Comparison of ENCODE assay signal across 9 cellular contexts in genomic region chr3:15804553-15805095, GRCh38. TPM values are rescaled to one million over a fixed set of nuclear protein-coding genes. Genes with fewer than 3 reads are reported as not detected.
DNase-seq lines count a peak whose midpoint lies in the region; ATAC-seq and TF ChIP-seq lines count a peak whose summit lies in the region.
"Had no signal": no experiment of that assay in that cellular context is flagged by ENCODE, and none has a peak within 500 bp of the region (broad histone marks: within the 10 kb centered on the region; RNA-seq: fewer than 3 reads in every experiment).

No MANE protein-coding gene starts in this region.

- H3K4me1 Mint-ChIP-seq in activated CD8-positive, alpha-beta T cell treated with anti-CD3 and anti-CD28 coated beads, Interleukin-2, amount 10 ng/mL, durations not matched to agents 7 days and 5 days (ENCODE audit: low read depth) = peaks cover 67% of the 10 kb centered on the region
- peaks cover 78% of the 10 kb centered on the region for H3K4me1 Mint-ChIP-seq in stimulated activated effector memory CD8-positive, alpha-beta T cell treated with anti-CD3 and anti-CD28 coated beads, Interleukin-12 subunit alpha, Interleukin-12 subunit beta, amount 100 ng/mL, for 72 hours

- H3K4me1 ChIP-seq in esophagus squamous epithelium (peaks cover 0 to 23% (median 3%) of the 10 kb centered on the region in 3 donors), spleen (peaks cover 0 to 70% (median 39%) of the 10 kb centered on the region in 6 donors)

- ATAC-seq in activated CD4-positive, CD25-positive, alpha-beta regulatory T cell treated with anti-CD3 and anti-CD28 coated beads, Interleukin-2, amount 50 U/mL, for 24 hours = peak; percentile 25 to 35
- ATAC-seq in HG03097 (IDR thresholded peaks at IDR 0.05; ENCODE audit: low FRiP score, unreplicated experiment) = peak; percentile 43
- peak; percentile 52 for ATAC-seq in activated CD8-positive, alpha-beta T cell treated with anti-CD3 and anti-CD28 coated beads, Interleukin-2, amount 10 ng/mL, durations not matched to agents 7 days and 5 days
- peak; percentile 87 for ATAC-seq in stimulated activated effector memory CD8-positive, alpha-beta T cell treated with anti-CD3 and anti-CD28 coated beads, Interleukin-12 subunit alpha, Interleukin-12 subunit beta, amount 100 ng/mL, for 72 hours

- CTCF ChIA-PET in activated CD8-positive, alpha-beta T cell treated with anti-CD3 and anti-CD28 coated beads, Interleukin-2, amount 10 ng/mL, durations not matched to agents 7 days and 5 days (lab: Charles Lee) = interaction anchor here (8.0 to 9.7 kb wide), 2 partner anchors 6 to 173 kb away, joined by 72 to 207 read pairs; partner anchors contain the start of gene ANKRD28

- H3K9me3 ChIP-seq in esophagus squamous epithelium = no peaks in the 10 kb centered on the region
- no peaks in the 10 kb centered on the region for H3K9me3 ChIP-seq in spleen

- no peak for TF ChIP-seq POLR2A in esophagus squamous epithelium (IDR thresholded peaks at IDR 0.05)
- no peak for TF ChIP-seq POLR2A in spleen (IDR thresholded peaks at IDR 0.05)

- H3K27ac ChIP-seq in esophagus squamous epithelium (no peak overlapping the region), coronary artery (no peak overlapping the region), spleen (peak overlapping the region in 1 of 8 donors; percentile 55)

- intact Hi-C loops in esophagus squamous epithelium (cut with DNase I) = no loop called here
- intact Hi-C loops in spleen (cut with DNase I; ENCODE audit: low total_unique reads) = no loop called here

- no peaks in the 10 kb centered on the region for H3K27me3 Mint-ChIP-seq in activated CD8-positive, alpha-beta T cell treated with anti-CD3 and anti-CD28 coated beads, Interleukin-2, amount 10 ng/mL, durations not matched to agents 7 days and 5 days (ENCODE audit: low read depth)

- no peaks in the 10 kb centered on the region for H3K9me3 Mint-ChIP-seq in activated CD8-positive, alpha-beta T cell treated with anti-CD3 and anti-CD28 coated beads, Interleukin-2, amount 10 ng/mL, durations not matched to agents 7 days and 5 days (ENCODE audit: insufficient read depth)
- H3K9me3 Mint-ChIP-seq in stimulated activated effector memory CD8-positive, alpha-beta T cell treated with anti-CD3 and anti-CD28 coated beads, Interleukin-12 subunit alpha, Interleukin-12 subunit beta, amount 100 ng/mL, for 72 hours = peaks cover 5% of the 10 kb centered on the region

- TF ChIP-seq CTCF in esophagus squamous epithelium (IDR thresholded peaks at IDR 0.05) (no peak), coronary artery (IDR thresholded peaks at IDR 0.05) (no peak), spleen (IDR thresholded peaks at IDR 0.05 in 8 of 11, conservative IDR thresholded peaks at IDR 0.05 in 3 of 11) (no peak)

- DNase-seq in activated CD4-positive, CD25-positive, alpha-beta regulatory T cell treated with anti-CD3 and anti-CD28 coated beads, Interleukin-2, amount 50 U/mL, for 72 hours = no peak
- peak; percentile 49 for DNase-seq in activated CD8-positive, alpha-beta T cell treated with anti-CD3 and anti-CD28 coated beads, Interleukin-2, amount 10 ng/mL, durations not matched to agents 7 days and 5 days
- no peak for DNase-seq in stimulated activated effector memory CD8-positive, alpha-beta T cell treated with anti-CD3 and anti-CD28 coated beads, Interleukin-12 subunit alpha, Interleukin-12 subunit beta, amount 100 ng/mL, for 72 hours (ENCODE audit: low spot score in 2 of 2)
- DNase-seq in esophagus squamous epithelium (lab: John Stamatoyannopoulos, UW) (no peak), coronary artery (ENCODE audit: low spot score) (no peak), spleen (no peak)
- DNase-seq: activated naive CD4-positive, alpha-beta T cell treated with anti-CD3 and anti-CD28 coated beads, Interleukin-2, amount 50 U/mL, for 16 hours had no signal

- peak overlapping the region; percentile 27 for H3K27ac Mint-ChIP-seq in activated CD8-positive, alpha-beta T cell treated with anti-CD3 and anti-CD28 coated beads, Interleukin-2, amount 10 ng/mL, durations not matched to agents 7 days and 5 days
- peak overlapping the region; percentile 66 for H3K27ac Mint-ChIP-seq in stimulated activated effector memory CD8-positive, alpha-beta T cell treated with anti-CD3 and anti-CD28 coated beads, Interleukin-12 subunit alpha, Interleukin-12 subunit beta, amount 100 ng/mL, for 72 hours

- H3K4me3 Mint-ChIP-seq in activated CD8-positive, alpha-beta T cell treated with anti-CD3 and anti-CD28 coated beads, Interleukin-2, amount 10 ng/mL, durations not matched to agents 7 days and 5 days = no peak overlapping the region
- peak overlapping the region; percentile 9 for H3K4me3 Mint-ChIP-seq in stimulated activated effector memory CD8-positive, alpha-beta T cell treated with anti-CD3 and anti-CD28 coated beads, Interleukin-12 subunit alpha, Interleukin-12 subunit beta, amount 100 ng/mL, for 72 hours

- H3K36me3 ChIP-seq in esophagus squamous epithelium (no peaks in the 10 kb centered on the region), spleen (no peaks in the 10 kb centered on the region)

- peaks cover 6% of the 10 kb centered on the region for H3K36me3 Mint-ChIP-seq in activated CD8-positive, alpha-beta T cell treated with anti-CD3 and anti-CD28 coated beads, Interleukin-2, amount 10 ng/mL, durations not matched to agents 7 days and 5 days (ENCODE audit: low read depth)
- peaks cover 6% of the 10 kb centered on the region for H3K36me3 Mint-ChIP-seq in stimulated activated effector memory CD8-positive, alpha-beta T cell treated with anti-CD3 and anti-CD28 coated beads, Interleukin-12 subunit alpha, Interleukin-12 subunit beta, amount 100 ng/mL, for 72 hours

- H3K27me3 ChIP-seq in esophagus squamous epithelium = no peaks in the 10 kb centered on the region
- H3K27me3 ChIP-seq in spleen (replicated peaks in 1 of 7) = no peaks in the 10 kb centered on the region

- WGBS in esophagus squamous epithelium, 2 donors = 85 to 87% methylated on average over 4 of the region's 4 CpGs
- 75 to 85% (median 80%) methylated on average over 4 of the region's 4 CpGs for WGBS in spleen, 5 donors

- H3K4me3 ChIP-seq in esophagus squamous epithelium (no peak overlapping the region), coronary artery (no peak overlapping the region), spleen (no peak overlapping the region)

- POLR2A ChIA-PET in activated CD8-positive, alpha-beta T cell treated with anti-CD3 and anti-CD28 coated beads, Interleukin-2, amount 10 ng/mL, durations not matched to agents 7 days and 5 days (lab: Charles Lee) = no interaction called here

RNA-seq across cellular contexts. Expression of gene ANKRD28, which starts 6.8 kb away (rescaled TPM):
- total RNA-seq in activated CD8-positive, alpha-beta T cell treated with anti-CD3 and anti-CD28 coated beads, Interleukin-2, amount 10 ng/mL, durations not matched to agents 7 days and 5 days = 10 to 100 TPM; 30.7 to 37.7 TPM
- total RNA-seq in esophagus squamous epithelium = 10 to 100 TPM; 20.8 to 49.6 (median 31.8) TPM
- total RNA-seq in spleen = 10 to 100 TPM; 36.0 to 68.6 (median 49.9) TPM
- 1 to 10 TPM; 5.3 to 8.2 (median 5.7) TPM for polyA plus RNA-seq in spleen

Comparison
In these comparisons a context has a peak if more than half of its experiments do, and no peak if none do; other contexts are left out.
1. ATAC-seq: peak in every context shown above with its lines; median percentile 87 in stimulated activated effector memory CD8-positive, alpha-beta T cell treated with anti-CD3 and anti-CD28 coated beads, Interleukin-12 subunit alpha, Interleukin-12 subunit beta, amount 100 ng/mL, for 72 hours; 52 in activated CD8-positive, alpha-beta T cell treated with anti-CD3 and anti-CD28 coated beads, Interleukin-2, amount 10 ng/mL, durations not matched to agents 7 days and 5 days; 43 in HG03097; 30 in activated CD4-positive, CD25-positive, alpha-beta regulatory T cell treated with anti-CD3 and anti-CD28 coated beads, Interleukin-2, amount 50 U/mL, for 24 hours.